In genomic region chr6:14634072-14634471, GRCh38 we compare ENCODE assay signal across 15 cellular contexts.
DNase-seq lines count a peak whose midpoint lies in the region; ATAC-seq and TF ChIP-seq lines count a peak whose summit lies in the region.
"Had no signal": no experiment of that assay in that cellular context is flagged by ENCODE, and none has a peak within 500 bp of the region (broad histone marks: within the 10 kb centered on the region; RNA-seq: fewer than 3 reads in every experiment).

No MANE protein-coding gene starts in this region.

- DNase-seq in stimulated activated naive CD4-positive, alpha-beta T cell (lab: John Stamatoyannopoulos, UW): peak; percentile 5 to 29 (median 12)
- no peak for DNase-seq in stimulated activated naive CD4-positive, alpha-beta T cell treated with Interleukin-2 at 50 U/mL for 16 hours (lab: John Stamatoyannopoulos, UW)
- no peak for DNase-seq in effector memory CD8-positive, alpha-beta T cell
- no peak for DNase-seq in Caco-2
- DNase-seq in SW 1271 (lab: John Stamatoyannopoulos, UW): no peak
- no peak for DNase-seq in dermis blood vessel endothelial cell
- DNase-seq: AML-193, hypothalamus, MV-4-11, NCI-H2029, NCI-H524, Right ventricle myocardium superior, T1000 had no signal

- POLR2A ChIA-PET in Caco-2 (lab: Charles Lee): no interaction called here

- H3K27me3 ChIP-seq in Caco-2 (replicated peaks; ENCODE audit: control insufficient read depth, insufficient read depth, low read length): no peaks in the 10 kb centered on the region

- no peak overlapping the region for H3K27ac Mint-ChIP-seq in T-helper 1 cell treated with Interleukin-12 subunit alpha and Interleukin-12 subunit beta and Interleukin-4 antibody, amounts not matched to agents 30 μg/mL and 1 μg/mL, for 36 hours
- peak overlapping the region in 1 of 2 donors; percentile 92 for H3K27ac Mint-ChIP-seq in effector memory CD8-positive, alpha-beta T cell
- no peak overlapping the region for H3K27ac Mint-ChIP-seq in Caco-2 (ENCODE audit: unreplicated experiment)

- peaks cover 58% of the 10 kb centered on the region for H3K27me3 Mint-ChIP-seq in T-helper 1 cell treated with Interleukin-12 subunit alpha and Interleukin-12 subunit beta and Interleukin-4 antibody, amounts not matched to agents 30 μg/mL and 1 μg/mL, for 36 hours (ENCODE audit: low read depth)
- peaks cover 6 to 21% of the 10 kb centered on the region in 2 donors for H3K27me3 Mint-ChIP-seq in effector memory CD8-positive, alpha-beta T cell
- no peaks in the 10 kb centered on the region for H3K27me3 Mint-ChIP-seq in Caco-2 (ENCODE audit: insufficient read depth, unreplicated experiment)

- no peak overlapping the region for H3K4me3 ChIP-seq in Caco-2 (ENCODE audit: low read depth, low read length)

- H3K36me3 ChIP-seq in Caco-2 (ENCODE audit: control insufficient read depth, insufficient read depth, low read length): no peaks in the 10 kb centered on the region

- CTCF ChIA-PET in Caco-2 (lab: Charles Lee): no interaction called here

- intact Hi-C loops in Caco-2 (cut with micrococcal nuclease; ENCODE audit: unreplicated experiment): no loop called here

- peaks cover 34% of the 10 kb centered on the region for H3K4me1 Mint-ChIP-seq in T-helper 1 cell treated with Interleukin-12 subunit alpha and Interleukin-12 subunit beta and Interleukin-4 antibody, amounts not matched to agents 30 μg/mL and 1 μg/mL, for 36 hours (ENCODE audit: low read depth)
- H3K4me1 Mint-ChIP-seq in effector memory CD8-positive, alpha-beta T cell (ENCODE audit: low read depth in 2 of 2): peaks cover 28 to 37% of the 10 kb centered on the region in 2 donors
- peaks cover under 1% of the 10 kb centered on the region for H3K4me1 Mint-ChIP-seq in Caco-2 (ENCODE audit: low read depth, unreplicated experiment)

- no TSS peak for BruUV-seq in Caco-2 (replicated peaks; lab: Mats Ljungman, UMichigan)

- no peaks in the 10 kb centered on the region for H3K36me3 Mint-ChIP-seq in T-helper 1 cell treated with Interleukin-12 subunit alpha and Interleukin-12 subunit beta and Interleukin-4 antibody, amounts not matched to agents 30 μg/mL and 1 μg/mL, for 36 hours (ENCODE audit: low read depth)
- peaks cover 3% of the 10 kb centered on the region for H3K36me3 Mint-ChIP-seq in effector memory CD8-positive, alpha-beta T cell (ENCODE audit: insufficient read depth)
- no peaks in the 10 kb centered on the region for H3K36me3 Mint-ChIP-seq in Caco-2 (ENCODE audit: insufficient read depth, unreplicated experiment)

- no peak for TF ChIP-seq CTCF in Caco-2 (IDR thresholded peaks at IDR 0.05; ENCODE audit: insufficient read depth in 1 of 2, low read depth in 1 of 2, low read length in 1 of 2, severe bottlenecking in 1 of 2, unreplicated experiment in 1 of 2)

- no peaks in the 10 kb centered on the region for H3K9me3 Mint-ChIP-seq in T-helper 1 cell treated with Interleukin-12 subunit alpha and Interleukin-12 subunit beta and Interleukin-4 antibody, amounts not matched to agents 30 μg/mL and 1 μg/mL, for 36 hours
- no peaks in the 10 kb centered on the region for H3K9me3 Mint-ChIP-seq in effector memory CD8-positive, alpha-beta T cell
- H3K9me3 Mint-ChIP-seq in Caco-2 (ENCODE audit: unreplicated experiment): no peaks in the 10 kb centered on the region
- H3K9me3 Mint-ChIP-seq: neural crest cell had no signal

- H3K4me3 Mint-ChIP-seq in T-helper 1 cell treated with Interleukin-12 subunit alpha and Interleukin-12 subunit beta and Interleukin-4 antibody, amounts not matched to agents 30 μg/mL and 1 μg/mL, for 36 hours: peak overlapping the region; percentile 19
- peak overlapping the region; percentile 15 to 86 for H3K4me3 Mint-ChIP-seq in effector memory CD8-positive, alpha-beta T cell
- no peak overlapping the region for H3K4me3 Mint-ChIP-seq in Caco-2 (ENCODE audit: unreplicated experiment)
- H3K4me3 Mint-ChIP-seq: neural crest cell had no signal

- no peaks in the 10 kb centered on the region for H3K9me3 ChIP-seq in Caco-2

- H3K4me1 ChIP-seq in Caco-2: no peaks in the 10 kb centered on the region

- ATAC-seq in effector memory CD8-positive, alpha-beta T cell (replicated peaks): no peak

Comparison
In these comparisons a context has a peak if more than half of its experiments do, and no peak if none do; other contexts are left out.
1. DNase-seq: peak in stimulated activated naive CD4-positive, alpha-beta T cell (6 of 6); none in stimulated activated naive CD4-positive, alpha-beta T cell treated with Interleukin-2 at 50 U/mL for 16 hours (single experiment), effector memory CD8-positive, alpha-beta T cell (0 of 3), Caco-2 (0 of 2), SW 1271 (0 of 2) and dermis blood vessel endothelial cell (single experiment).